Comparison of ENCODE assay signal across 22 cellular contexts in genomic region chr1:184775329-184775728, GRCh38. TPM values are rescaled to one million over a fixed set of nuclear protein-coding genes. Genes with fewer than 3 reads are reported as not detected.
DNase-seq lines count a peak whose midpoint lies in the region; ATAC-seq, FAIRE-seq and TF ChIP-seq lines count a peak whose summit lies in the region.
"Had no signal": no experiment of that assay in that cellular context is flagged by ENCODE, and none has a peak within 500 bp of the region (broad histone marks: within the 10 kb centered on the region; RNA-seq: fewer than 3 reads in every experiment).

No MANE protein-coding gene starts in this region.

- no peak for TF ChIP-seq CTCF in D721Med (IDR thresholded peaks at IDR 0.05; ENCODE audit: insufficient read depth, missing control alignments)
- no peak for TF ChIP-seq CTCF in ascending aorta (IDR thresholded peaks at IDR 0.05)

- no peak for ATAC-seq in HG02610 (IDR thresholded peaks at IDR 0.05; ENCODE audit: unreplicated experiment)
- ATAC-seq in HG02798 (IDR thresholded peaks at IDR 0.05; ENCODE audit: poor library complexity, unreplicated experiment) = no peak
- no peak for ATAC-seq in HG02938 (IDR thresholded peaks at IDR 0.05; ENCODE audit: unreplicated experiment)
- ATAC-seq: CD8-positive, alpha-beta T cell had no signal

- H3K27ac ChIP-seq in ascending aorta = no peak overlapping the region
- H3K27ac ChIP-seq: BLaER1 treated with 17β-estradiol and CSF1 and Interleukin-3, amounts not matched to agents 10 nM and 100 nM; C4-2B had no signal

- DNase-seq in D341Med (ENCODE audit: low spot score) (peak; percentile 55), D721Med (ENCODE audit: insufficient read length, low spot score) (peak; percentile 47), NCI-H524 (lab: John Stamatoyannopoulos, UW) (peak; percentile 26 to 71), NCI-H82 (lab: John Stamatoyannopoulos, UW) (peak; percentile 85), ascending aorta (ENCODE audit: low spot score in 2 of 2) (no peak)
- DNase-seq: 8988T; AML-193; Caco-2; Calu3; CD4-positive, alpha-beta T cell; CD8-positive, alpha-beta T cell; DMS79 treated with DMSO at 0.1 percent for 48 hours; GF-D8 had no signal

- H3K4me1 ChIP-seq in ascending aorta = no peaks in the 10 kb centered on the region
- H3K4me1 ChIP-seq: BLaER1 treated with 17β-estradiol and CSF1 and Interleukin-3, amounts not matched to agents 10 nM and 100 nM; Caco-2 had no signal

- H3K9me3 ChIP-seq in ascending aorta = no peaks in the 10 kb centered on the region
- H3K9me3 ChIP-seq: Caco-2 had no signal

- no peak overlapping the region for H3K4me3 ChIP-seq in ascending aorta
- H3K4me3 ChIP-seq: BLaER1 treated with 17β-estradiol and CSF1 and Interleukin-3, amounts not matched to agents 10 nM and 100 nM had no signal

- intact Hi-C loops in ascending aorta (cut with DNase I) = no loop called here

- peak; percentile 94 for FAIRE-seq in D721Med (lab: Jason Lieb, UNC)
- FAIRE-seq: A204.1, G401.6, GM12891, GM19239 had no signal

- H3K27me3 ChIP-seq in ascending aorta = no peaks in the 10 kb centered on the region
- H3K27me3 ChIP-seq: BLaER1 treated with 17β-estradiol and CSF1 and Interleukin-3, amounts not matched to agents 10 nM and 100 nM had no signal

- no peaks in the 10 kb centered on the region for H3K36me3 ChIP-seq in ascending aorta
- H3K36me3 ChIP-seq: BLaER1 treated with 17β-estradiol and CSF1 and Interleukin-3, amounts not matched to agents 10 nM and 100 nM had no signal

RNA-seq across cellular contexts. Expression of gene EDEM3, which starts 20.7 kb away (rescaled TPM):
- 23.1 TPM for total RNA-seq in ascending aorta

Comparison
In these comparisons a context has a peak if more than half of its experiments do, and no peak if none do; other contexts are left out.
1. DNase-seq: peak in D341Med (single experiment), D721Med (single experiment), NCI-H524 (2 of 2) and NCI-H82 (single experiment); none in ascending aorta (0 of 2).